In genomic region chr11:106091480-106092123, GRCh38 we compare ENCODE assay signal across 9 cellular contexts. TPM values are rescaled to one million over a fixed set of nuclear protein-coding genes. Genes with fewer than 3 reads are reported as not detected.
DNase-seq lines count a peak whose midpoint lies in the region; ATAC-seq lines count a peak whose summit lies in the region.
"Had no signal": no experiment of that assay in that cellular context is flagged by ENCODE, and none has a peak within 500 bp of the region (broad histone marks: within the 10 kb centered on the region; RNA-seq: fewer than 3 reads in every experiment).

No MANE protein-coding gene starts in this region.

- peak overlapping the region; percentile 34 for H3K27ac Mint-ChIP-seq in activated naive CD4-positive, alpha-beta T cell treated with anti-CD3 and anti-CD28 coated beads for 36 hours
- no peak overlapping the region for H3K27ac Mint-ChIP-seq in activated naive CD4-positive, alpha-beta T cell treated with anti-CD3 and anti-CD28 coated beads, Interleukin-2, amount 10 ng/mL, durations not matched to agents 7 days and 5 days

- peak; percentile 62 for DNase-seq in activated naive CD4-positive, alpha-beta T cell treated with anti-CD3 and anti-CD28 coated beads for 36 hours
- DNase-seq in activated naive CD4-positive, alpha-beta T cell treated with anti-CD3 and anti-CD28 coated beads, Interleukin-2, amount 10 ng/mL, durations not matched to agents 7 days and 5 days: no peak
- peak; percentile 19 for DNase-seq in activated naive CD4-positive, alpha-beta T cell treated with anti-CD3 and anti-CD28 coated beads, Interleukin-2, amount 50 U/mL, for 16 hours
- DNase-seq in stimulated activated CD4-positive, alpha-beta T cell treated with anti-CD3 and anti-CD28 coated beads, Interleukin-2, amount 100 ng/mL, for 24 hours: peak; percentile 24
- DNase-seq in RPMI8226: no peak
- no peak for DNase-seq in DMS 273 (lab: John Stamatoyannopoulos, UW; ENCODE audit: unreplicated experiment)
- no peak for DNase-seq in NCI-H2081 treated with DMSO at 0.1 percent for 48 hours (lab: John Stamatoyannopoulos, UW)

- H3K27me3 Mint-ChIP-seq in activated naive CD4-positive, alpha-beta T cell treated with anti-CD3 and anti-CD28 coated beads for 36 hours (ENCODE audit: low read depth): no peaks in the 10 kb centered on the region
- H3K27me3 Mint-ChIP-seq in activated naive CD4-positive, alpha-beta T cell treated with anti-CD3 and anti-CD28 coated beads, Interleukin-2, amount 10 ng/mL, durations not matched to agents 7 days and 5 days: no peaks in the 10 kb centered on the region

- ATAC-seq in HG02970 (IDR thresholded peaks at IDR 0.05; ENCODE audit: low FRiP score, unreplicated experiment): peak; percentile 98

- peaks cover 39% of the 10 kb centered on the region for H3K36me3 Mint-ChIP-seq in activated naive CD4-positive, alpha-beta T cell treated with anti-CD3 and anti-CD28 coated beads for 36 hours (ENCODE audit: low read depth)
- peaks cover 34% of the 10 kb centered on the region for H3K36me3 Mint-ChIP-seq in activated naive CD4-positive, alpha-beta T cell treated with anti-CD3 and anti-CD28 coated beads, Interleukin-2, amount 10 ng/mL, durations not matched to agents 7 days and 5 days

- intact Hi-C loops in activated naive CD4-positive, alpha-beta T cell treated with anti-CD3 and anti-CD28 coated beads for 36 hours (cut with micrococcal nuclease): loop anchor here (1.0 to 5.0 kb wide), 6 partner anchors 14 to 1751 kb away; partner anchors contain the start of genes AASDHPPT, KBTBD3 and MSANTD4

- CTCF ChIA-PET in activated naive CD4-positive, alpha-beta T cell treated with anti-CD3 and anti-CD28 coated beads for 36 hours (lab: Charles Lee): interaction anchor here (1.2 to 2.3 kb wide), 5 partner anchors 9 to 95 kb away, joined by 3 to 14 read pairs (median 4); partner anchors contain the start of genes AASDHPPT and KBTBD3
- CTCF ChIA-PET in activated naive CD4-positive, alpha-beta T cell treated with anti-CD3 and anti-CD28 coated beads, Interleukin-2, amount 10 ng/mL, durations not matched to agents 7 days and 5 days (lab: Charles Lee): interaction anchor here (1.3 to 2.4 kb wide), 3 partner anchors 14 to 41 kb away, joined by 3 to 9 read pairs (median 5); partner anchors contain the start of genes AASDHPPT and KBTBD3

- H3K4me1 Mint-ChIP-seq in activated naive CD4-positive, alpha-beta T cell treated with anti-CD3 and anti-CD28 coated beads for 36 hours (ENCODE audit: low read depth): peaks cover 43% of the 10 kb centered on the region
- peaks cover 24% of the 10 kb centered on the region for H3K4me1 Mint-ChIP-seq in activated naive CD4-positive, alpha-beta T cell treated with anti-CD3 and anti-CD28 coated beads, Interleukin-2, amount 10 ng/mL, durations not matched to agents 7 days and 5 days

- H3K9me3 Mint-ChIP-seq in activated naive CD4-positive, alpha-beta T cell treated with anti-CD3 and anti-CD28 coated beads for 36 hours: no peaks in the 10 kb centered on the region
- H3K9me3 Mint-ChIP-seq in activated naive CD4-positive, alpha-beta T cell treated with anti-CD3 and anti-CD28 coated beads, Interleukin-2, amount 10 ng/mL, durations not matched to agents 7 days and 5 days: no peaks in the 10 kb centered on the region
- H3K9me3 Mint-ChIP-seq: neural crest cell had no signal

- H3K4me3 Mint-ChIP-seq in activated naive CD4-positive, alpha-beta T cell treated with anti-CD3 and anti-CD28 coated beads for 36 hours: no peak overlapping the region
- no peak overlapping the region for H3K4me3 Mint-ChIP-seq in activated naive CD4-positive, alpha-beta T cell treated with anti-CD3 and anti-CD28 coated beads, Interleukin-2, amount 10 ng/mL, durations not matched to agents 7 days and 5 days
- H3K4me3 Mint-ChIP-seq: neural crest cell had no signal

RNA-seq across cellular contexts. Expression of gene AASDHPPT, which starts 14.1 kb away (rescaled TPM):
- total RNA-seq in activated naive CD4-positive, alpha-beta T cell treated with anti-CD3 and anti-CD28 coated beads for 36 hours: 10 to 100 TPM; 36.2 to 37.1 TPM

RNA-seq across cellular contexts. Expression of gene KBTBD3, which starts 14.5 kb away (rescaled TPM):
- 1 to 10 TPM; 6.6 to 7.9 TPM for total RNA-seq in activated naive CD4-positive, alpha-beta T cell treated with anti-CD3 and anti-CD28 coated beads for 36 hours

Comparison
In these comparisons a context has a peak if more than half of its experiments do, and no peak if none do; other contexts are left out.
1. DNase-seq: peak in activated naive CD4-positive, alpha-beta T cell treated with anti-CD3 and anti-CD28 coated beads for 36 hours (single experiment), activated naive CD4-positive, alpha-beta T cell treated with anti-CD3 and anti-CD28 coated beads, Interleukin-2, amount 50 U/mL, for 16 hours (single experiment) and stimulated activated CD4-positive, alpha-beta T cell treated with anti-CD3 and anti-CD28 coated beads, Interleukin-2, amount 100 ng/mL, for 24 hours (2 of 2); none in activated naive CD4-positive, alpha-beta T cell treated with anti-CD3 and anti-CD28 coated beads, Interleukin-2, amount 10 ng/mL, durations not matched to agents 7 days and 5 days (single experiment), RPMI8226 (single experiment), DMS 273 (single experiment) and NCI-H2081 treated with DMSO at 0.1 percent for 48 hours (single experiment).